25 cellular contexts compared by ENCODE assay signal in genomic region chr4:85784348-85784747, GRCh38.
DNase-seq lines count a peak whose midpoint lies in the region; ATAC-seq, FAIRE-seq and TF ChIP-seq lines count a peak whose summit lies in the region.
"Had no signal": no experiment of that assay in that cellular context is flagged by ENCODE, and none has a peak within 500 bp of the region (broad histone marks: within the 10 kb centered on the region; RNA-seq: fewer than 3 reads in every experiment).

No MANE protein-coding gene starts in this region.

- H3K4me1 Mint-ChIP-seq in nephron = peaks cover 52% of the 10 kb centered on the region

- H3K9ac ChIP-seq in SK-N-SH = peak overlapping the region; percentile 53; the same call in 1 of the 2 replicates
- H3K9ac ChIP-seq: parathyroid adenoma had no signal

- TF ChIP-seq CTCF in SK-N-SH (IDR thresholded peaks at IDR 0.05) = no peak
- TF ChIP-seq CTCF in nephron (IDR thresholded peaks at IDR 0.05; ENCODE audit: unreplicated experiment in 3 of 3) = no peak

- peaks cover 18% of the 10 kb centered on the region for H3F3A ChIP-seq in SK-N-SH (replicated peaks; ENCODE audit: insufficient read depth)

- CTCF ChIA-PET in SK-N-SH (lab: Yijun Ruan, JAX) = interaction anchor here (4.3 kb wide), 1 partner anchor 12 kb away, joined by 30 read pairs; no protein-coding TSS in a partner anchor

- no peaks in the 10 kb centered on the region for H3K27me3 Mint-ChIP-seq in nephron (ENCODE audit: low read depth)

- no peaks in the 10 kb centered on the region for H3K36me3 Mint-ChIP-seq in nephron (ENCODE audit: low read depth)

- H3K79me2 ChIP-seq in SK-N-SH (ENCODE audit: insufficient read depth) = peaks cover 26% of the 10 kb centered on the region
- H3K79me2 ChIP-seq: parathyroid adenoma had no signal

- H3K9me3 Mint-ChIP-seq in nephron = no peaks in the 10 kb centered on the region

- no peak overlapping the region for H3K4me2 ChIP-seq in SK-N-SH
- H3K4me2 ChIP-seq: PC-9 had no signal

- H4K20me1 ChIP-seq in SK-N-SH (ENCODE audit: insufficient read depth) = no peaks in the 10 kb centered on the region

- no peak for FAIRE-seq in urothelium cell line (lab: Jason Lieb, UNC)

- H2AFZ ChIP-seq in SK-N-SH (ENCODE audit: low read depth) = peak overlapping the region; percentile 7; the same call in 1 of the 2 replicates
- H2AFZ ChIP-seq: parathyroid adenoma, PC-9 had no signal

- peaks cover 0 to 4% of the 10 kb centered on the region in 2 experiments for H3K36me3 ChIP-seq in SK-N-SH (replicated peaks in 1 of 2; ENCODE audit: control insufficient read depth in 1 of 2, insufficient read depth in 2 of 2, low read length in 1 of 2)
- H3K36me3 ChIP-seq: breast epithelium, left lung, WERI-Rb-1 had no signal

- TF ChIP-seq RAD21 in SK-N-SH (IDR thresholded peaks at IDR 0.05; ENCODE audit: low read length) = no peak

- peaks cover 0 to 9% of the 10 kb centered on the region in 2 experiments; a peak in 1 of 4 replicates for H3K4me1 ChIP-seq in SK-N-SH (ENCODE audit: control insufficient read depth in 1 of 2, insufficient read depth in 2 of 2, low read depth in 1 of 2, low read length in 1 of 2)
- H3K4me1 ChIP-seq: breast epithelium, parathyroid adenoma had no signal

- POLR2A ChIA-PET in SK-N-SH (lab: Yijun Ruan, JAX) = no interaction called here

- no peak overlapping the region for H3K4me3 ChIP-seq in SK-N-SH (ENCODE audit: low read depth in 2 of 2, low read length in 1 of 2)
- H3K4me3 ChIP-seq: breast epithelium, left lung, PC-9 had no signal

- DNase-seq in SK-N-SH = no peak
- no peak for DNase-seq in epithelial cell of prostate (ENCODE audit: low read depth, low spot score)
- DNase-seq in superior temporal gyrus (ENCODE audit: extremely low spot score) = peak; percentile 70
- no peak for DNase-seq in urothelium cell line (ENCODE audit: low spot score)
- DNase-seq in stimulated activated CD8-positive, alpha-beta memory T cell treated with anti-CD3 and anti-CD28 coated beads, Interleukin-4, amount 100 ng/mL, for 48 hours = no peak
- DNase-seq: activated CD4-positive, alpha-beta T cell treated with anti-CD3 and anti-CD28 coated beads, Interleukin-2, amount 50 U/mL, for 4 hours; activated effector memory CD4-positive, alpha-beta T cell treated with Interleukin-2 at 50 U/mL for 16 hours; COR-L47; dermis blood vessel endothelial cell; EL; left lung; NCI-H187; NCI-H226; NCI-H82; PC-9; stimulated activated CD4-positive, alpha-beta T cell treated with anti-CD3 and anti-CD28 coated beads, Interleukin-2, amount 100 ng/mL, for 24 hours; stimulated activated naive CD8-positive, alpha-beta T cell treated with anti-CD3 and anti-CD28 coated beads, Interleukin-15, Interleukin-2, amounts not matched to agents 100 U/mL and 50 U/mL, for 24 hours; WERI-Rb-1 had no signal

- WGBS in SK-N-SH (ENCODE audit: low lambda C conversion rate) = 89% methylated on average over 3 of the region's 3 CpGs

- H3K9me3 ChIP-seq in SK-N-SH = no peaks in the 10 kb centered on the region
- H3K9me3 ChIP-seq: breast epithelium, left lung had no signal

- peak overlapping the region in 2 of 3 experiments; percentile 1 to 4 for H3K4me3 Mint-ChIP-seq in nephron

- H3K27ac ChIP-seq in SK-N-SH (ENCODE audit: low read depth in 2 of 2, low read length in 1 of 2) (peak overlapping the region in 1 of 2 experiments; percentile 92; a peak in 2 of 4 replicates), epithelial cell of prostate (peak overlapping the region; percentile 25)
- H3K27ac ChIP-seq: 22Rv1, breast epithelium, parathyroid adenoma, PC-9, WERI-Rb-1 had no signal

- H3K9me2 ChIP-seq in SK-N-SH = no peaks in the 10 kb centered on the region

- peak overlapping the region; percentile 16 to 80 (median 28) for H3K27ac Mint-ChIP-seq in nephron

- TF ChIP-seq EP300 in SK-N-SH (IDR thresholded peaks at IDR 0.05; ENCODE audit: borderline replicate concordance in 1 of 2, low read depth in 1 of 2, low read length in 1 of 2) = no peak

- ATAC-seq in SK-N-SH treated with all-trans-retinoic acid at 6 μM for 48 hours (no peak), esophagus mucosa (no peak)
- ATAC-seq: HCT116; left lung; stimulated activated naive CD8-positive, alpha-beta T cell treated with anti-CD3 and anti-CD28 coated beads, Interleukin-15, Interleukin-2, amounts not matched to agents 100 U/mL and 50 U/mL, for 24 hours had no signal

- no peaks in the 10 kb centered on the region for H3K27me3 ChIP-seq in SK-N-SH (ENCODE audit: insufficient read depth)
- H3K27me3 ChIP-seq: breast epithelium, left lung had no signal

TF ChIP-seq in SK-N-SH, 30 proteins besides CTCF, POLR2A, EP300 and RAD21 (continues in another document):
- TF ChIP-seq ELF1 (IDR thresholded peaks at IDR 0.05) = no peak
- no peak for TF ChIP-seq RXRA (IDR thresholded peaks at IDR 0.05; ENCODE audit: borderline replicate concordance, low read depth)
- TF ChIP-seq YY1 (IDR thresholded peaks at IDR 0.05; ENCODE audit: low read depth) = no peak
- no peak for TF ChIP-seq TCF12 (IDR thresholded peaks at IDR 0.05)
- TF ChIP-seq REST (IDR thresholded peaks at IDR 0.05; ENCODE audit: low read depth, low read length) = no peak
- no peak for TF ChIP-seq CHD2 (IDR thresholded peaks at IDR 0.05; ENCODE audit: low read length, partially characterized antibody)

TF ChIP-seq in SK-N-SH treated with all-trans-retinoic acid at 6 μM for 48 hours, 23 proteins besides CTCF, POLR2A, EP300 and RAD21:
- TF ChIP-seq ISL1 (CRISPR knock-in tag; IDR thresholded peaks at IDR 0.05) = no peak
- TF ChIP-seq GLIS3 (CRISPR knock-in tag; IDR thresholded peaks at IDR 0.05) = no peak
- no peak for TF ChIP-seq TOX (CRISPR knock-in tag; IDR thresholded peaks at IDR 0.05; ENCODE audit: borderline replicate concordance)
- TF ChIP-seq PATZ1 (CRISPR knock-in tag; IDR thresholded peaks at IDR 0.05; ENCODE audit: borderline replicate concordance) = no peak
- TF ChIP-seq RARB (CRISPR knock-in tag; IDR thresholded peaks at IDR 0.05) = no peak
- no peak for TF ChIP-seq OSR1 (CRISPR knock-in tag; IDR thresholded peaks at IDR 0.05)
- no peak for TF ChIP-seq SNAI2 (CRISPR knock-in tag; IDR thresholded peaks at IDR 0.05)
